ENCODE assay signal across 23 cellular contexts in the genomic region with DNA sequence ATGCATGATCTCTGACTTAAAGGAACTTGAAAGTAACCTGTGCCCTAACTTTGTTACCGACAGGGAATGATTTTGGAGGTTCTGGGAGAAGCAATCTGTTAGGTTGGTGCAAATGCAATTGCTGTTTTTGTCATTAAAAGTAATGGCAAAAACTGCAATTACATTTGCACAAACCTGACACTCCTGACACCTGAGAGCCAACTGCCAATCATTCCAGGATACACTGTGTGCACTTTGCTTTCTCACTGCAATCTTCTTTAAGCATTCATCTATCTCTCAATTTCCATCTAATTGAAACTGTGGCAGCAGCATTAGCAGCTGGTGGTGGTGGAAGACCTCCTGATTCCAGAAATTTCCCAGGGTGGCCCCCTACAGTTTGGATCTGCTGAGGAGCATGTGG.
DNase-seq lines count a peak whose midpoint lies in the region; ATAC-seq, FAIRE-seq and TF ChIP-seq lines count a peak whose summit lies in the region.
"Had no signal": no experiment of that assay in that cellular context is flagged by ENCODE, and none has a peak within 500 bp of the region (broad histone marks: within the 10 kb centered on the region; RNA-seq: fewer than 3 reads in every experiment).

No MANE protein-coding gene starts in this region.

- no peak overlapping the region for H2BK20ac ChIP-seq in H1 (ENCODE audit: low read length)

- TF ChIP-seq EP300 in H1 (IDR thresholded peaks at IDR 0.05; ENCODE audit: borderline replicate concordance in 1 of 2, low read depth in 2 of 2, low read length in 2 of 2): no peak

- no peak overlapping the region for H3K9ac ChIP-seq in H1 (replicated peaks in 1 of 4; ENCODE audit: extremely low read depth in 1 of 4, low read depth in 3 of 4, low read length in 3 of 4)
- H3K9ac ChIP-seq: BLaER1 had no signal

- peaks cover 69% of the 10 kb centered on the region for H3K4me1 Mint-ChIP-seq in nephron progenitor cell
- H3K4me1 Mint-ChIP-seq: CD4-positive, alpha-beta memory T cell; CD4-positive, CD25-positive, alpha-beta regulatory T cell; CD8-positive, alpha-beta memory T cell had no signal

- no peak overlapping the region for H3K14ac ChIP-seq in H1 (ENCODE audit: insufficient read length)

- DNase-seq in H1 (ENCODE audit: low read depth in 1 of 2, low spot score in 2 of 2): no peak
- DNase-seq in nephron progenitor cell: no peak
- no peak for DNase-seq in kidney tubule cell (ENCODE audit: low spot score)
- DNase-seq in NCI-H526 (lab: John Stamatoyannopoulos, UW): no peak
- DNase-seq: 8988T; ACHN; BE2C; C1 segment of cervical spinal cord; Calu3; CD4-positive, alpha-beta memory T cell; CD8-positive, alpha-beta memory T cell; DMS79 treated with DMSO at 0.1 percent for 48 hours; GF-D8 had no signal

- H2AFZ ChIP-seq in H1 (ENCODE audit: low read length): no peak overlapping the region

- H2BK120ac ChIP-seq in H1 (replicated peaks; ENCODE audit: low read depth, low read length): no peak overlapping the region

- peaks cover 0 to 6% (median 3%) of the 10 kb centered on the region in 4 experiments; a peak in 2 of 7 replicates for H3K4me1 ChIP-seq in H1 (replicated peaks in 1 of 4; ENCODE audit: control insufficient read depth in 3 of 4, insufficient read depth in 4 of 4, low read length in 3 of 4)
- H3K4me1 ChIP-seq: BE2C, BLaER1, Caco-2 had no signal

- H2BK15ac ChIP-seq in H1 (ENCODE audit: low read length): 0 out of 2 replicates have a peak overlapping the region, but pooled peaks have one; percentile 49

- no peak overlapping the region for H3K4ac ChIP-seq in H1 (replicated peaks; ENCODE audit: insufficient read length, low read depth, low read length)

- no peak overlapping the region for H3K4me3 ChIP-seq in H1 (ENCODE audit: extremely low read depth in 1 of 4, insufficient read depth in 2 of 4, low read depth in 3 of 4, low read length in 4 of 4)
- H3K4me3 ChIP-seq: BLaER1 had no signal

- no peaks in the 10 kb centered on the region for H3K36me3 ChIP-seq in H1 (ENCODE audit: control insufficient read depth in 2 of 4, insufficient read depth in 4 of 4, low read length in 3 of 4)
- H3K36me3 ChIP-seq: BE2C, BLaER1 had no signal

- H3K4me2 ChIP-seq in H1 (ENCODE audit: insufficient read depth in 1 of 2, low read depth in 2 of 2, low read length in 2 of 2): no peak overlapping the region
- H3K4me2 ChIP-seq: BLaER1 had no signal

- CTCF ChIA-PET in H1 (lab: Charles Lee; ENCODE audit: partially characterized antibody): interaction anchor here (0.6 kb wide), 2 partner anchors 32 to 42 kb away, joined by 3 to 4 read pairs; no protein-coding TSS in a partner anchor

- H3K23ac ChIP-seq in H1 (ENCODE audit: insufficient read length): no peak overlapping the region

- POLR2A ChIA-PET in H1 (lab: Charles Lee; ENCODE audit: partially characterized antibody): no interaction called here

- H3K79me1 ChIP-seq in H1 (ENCODE audit: low read depth, low read length): no peaks in the 10 kb centered on the region

- no peak overlapping the region for H4K91ac ChIP-seq in H1 (replicated peaks; ENCODE audit: insufficient read length, low read length)

- peaks cover 0 to 1% (median 0%) of the 10 kb centered on the region in 4 experiments; a peak in 1 of 7 replicates for H3K27me3 ChIP-seq in H1 (replicated peaks in 1 of 4; ENCODE audit: control insufficient read depth in 3 of 4, extremely low read depth in 1 of 4, insufficient read depth in 3 of 4, low read length in 3 of 4)
- H3K27me3 ChIP-seq: BE2C, BLaER1 had no signal

- TF ChIP-seq CTCF in H1 (IDR thresholded peaks at IDR 0.05; ENCODE audit: control extremely low read depth in 1 of 3, insufficient read depth in 1 of 3, low read depth in 1 of 3, low read length in 3 of 3) (no peak), nephron progenitor cell (IDR thresholded peaks at IDR 0.05) (no peak)

- no peak for TF ChIP-seq POLR2A in H1 (IDR thresholded peaks at IDR 0.05; ENCODE audit: control extremely low read depth in 1 of 2, low read depth in 2 of 2, low read length in 2 of 2)

- no peak overlapping the region for H2AK5ac ChIP-seq in H1 (ENCODE audit: low read depth, low read length)

- no peak overlapping the region for H4K5ac ChIP-seq in H1 (ENCODE audit: insufficient read length, low read depth, low read length)

- H3K27me3 Mint-ChIP-seq in nephron progenitor cell (ENCODE audit: low read depth, poor library complexity): peaks cover 3% of the 10 kb centered on the region

- peak overlapping the region; percentile 15 for H3K27ac Mint-ChIP-seq in nephron progenitor cell
- H3K27ac Mint-ChIP-seq: CD4-positive, alpha-beta memory T cell; CD4-positive, CD25-positive, alpha-beta regulatory T cell; CD8-positive, alpha-beta memory T cell had no signal

- TF ChIP-seq RAD21 in H1 (IDR thresholded peaks at IDR 0.05 in 1 of 2, conservative IDR thresholded peaks at IDR 0.05 in 1 of 2; ENCODE audit: low read depth in 2 of 2, low read length in 2 of 2): no peak

- no peak overlapping the region for H3K18ac ChIP-seq in H1 (ENCODE audit: extremely low read depth, low read length)

- H3K36me3 Mint-ChIP-seq in nephron progenitor cell (ENCODE audit: low read depth): no peaks in the 10 kb centered on the region
- H3K36me3 Mint-ChIP-seq: CD4-positive, alpha-beta memory T cell; CD4-positive, CD25-positive, alpha-beta regulatory T cell; CD8-positive, alpha-beta memory T cell had no signal

- 88% methylated on average over 1 of the region's 1 CpG; no CpG with 5 or more reads in 1 of the 2 experiments for WGBS in H1 (ENCODE audit: extremely low coverage in 1 of 2, insufficient coverage in 1 of 2, insufficient read length in 1 of 2, insufficient replicate concordance in 2 of 2, low coverage in 1 of 2, low lambda C conversion rate in 2 of 2, missing lambda C conversion rate in 1 of 2), 2 experiments

- no peak overlapping the region for H2BK12ac ChIP-seq in H1 (ENCODE audit: low read depth, low read length)

- no peak overlapping the region for H3K27ac ChIP-seq in H1 (ENCODE audit: low read depth, low read length)
- H3K27ac ChIP-seq: BLaER1 had no signal

- H4K20me1 ChIP-seq in H1 (replicated peaks in 1 of 2; ENCODE audit: control insufficient read depth in 1 of 2, insufficient read depth in 2 of 2, low read length in 2 of 2): no peaks in the 10 kb centered on the region
- H4K20me1 ChIP-seq: BLaER1 had no signal

- no peak overlapping the region for H3K56ac ChIP-seq in H1 (replicated peaks; ENCODE audit: insufficient read length, low read depth, low read length)

- peak overlapping the region; percentile 61 for H3K4me3 Mint-ChIP-seq in nephron progenitor cell
- H3K4me3 Mint-ChIP-seq: CD14-positive monocyte; CD4-positive, alpha-beta memory T cell; CD4-positive, CD25-positive, alpha-beta regulatory T cell; CD8-positive, alpha-beta memory T cell had no signal

- no peaks in the 10 kb centered on the region for H3K23me2 ChIP-seq in H1 (ENCODE audit: low read depth, low read length)

- no peaks in the 10 kb centered on the region for H3K79me2 ChIP-seq in H1 (ENCODE audit: control insufficient read depth in 1 of 2, insufficient read depth in 2 of 2, low read length in 2 of 2)

- H3K9me3 ChIP-seq in H1 (ENCODE audit: insufficient read depth in 2 of 2, low read depth in 1 of 2, low read length in 1 of 2): no peaks in the 10 kb centered on the region
- H3K9me3 ChIP-seq: BE2C, BLaER1, Caco-2 had no signal

- H2BK5ac ChIP-seq in H1 (ENCODE audit: low read depth, low read length): no peak overlapping the region

- no peak for ATAC-seq in HG03439 (IDR thresholded peaks at IDR 0.05; ENCODE audit: unreplicated experiment)

- no peaks in the 10 kb centered on the region for H3K9me3 Mint-ChIP-seq in nephron progenitor cell
- H3K9me3 Mint-ChIP-seq: CD14-positive monocyte; CD4-positive, CD25-positive, alpha-beta regulatory T cell; CD8-positive, alpha-beta memory T cell had no signal

- no peak overlapping the region for H4K8ac ChIP-seq in H1 (ENCODE audit: extremely low read depth, insufficient read depth, low read length)

- no peak for FAIRE-seq in H1 (lab: Jason Lieb, UNC)
- FAIRE-seq: A204.1, D721Med, G401.6, GM12892, GM18507 had no signal

TF ChIP-seq in H1, 55 proteins besides CTCF, POLR2A, EP300 and RAD21:
- no peak for TF ChIP-seq MAFK (IDR thresholded peaks at IDR 0.05; ENCODE audit: low read depth, low read length)
- no peak for TF ChIP-seq POU5F1 (IDR thresholded peaks at IDR 0.05; ENCODE audit: low read depth, low read length)
- TF ChIP-seq SIRT6 (IDR thresholded peaks at IDR 0.05; ENCODE audit: low read length): no peak
- no peak for TF ChIP-seq TAF1 (IDR thresholded peaks at IDR 0.05; ENCODE audit: low read depth, low read length)
- TF ChIP-seq, protein P1, sequence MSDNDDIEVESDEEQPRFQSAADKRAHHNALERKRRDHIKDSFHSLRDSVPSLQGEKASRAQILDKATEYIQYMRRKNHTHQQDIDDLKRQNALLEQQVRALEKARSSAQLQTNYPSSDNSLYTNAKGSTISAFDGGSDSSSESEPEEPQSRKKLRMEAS (IDR thresholded peaks at IDR 0.05): no peak
- TF ChIP-seq RXRA (IDR thresholded peaks at IDR 0.05; ENCODE audit: insufficient read depth, low read depth, low read length): no peak
- no peak for TF ChIP-seq TAF7 (optimal IDR thresholded peaks at IDR 0.05; ENCODE audit: borderline replicate concordance, low read depth, low read length)
- no peak for TF ChIP-seq GABPA (IDR thresholded peaks at IDR 0.05; ENCODE audit: borderline replicate concordance, insufficient read depth, low read length)
- TF ChIP-seq CHD2 (IDR thresholded peaks at IDR 0.05; ENCODE audit: low read length): no peak
TF ChIP-seq in H1: peak in this region for 0.
